8 cellular contexts compared by ENCODE assay signal in genomic region chr16:75252049-75252864, GRCh38. TPM values are rescaled to one million over a fixed set of nuclear protein-coding genes. Genes with fewer than 3 reads are reported as not detected.
DNase-seq lines count a peak whose midpoint lies in the region; ATAC-seq, FAIRE-seq and TF ChIP-seq lines count a peak whose summit lies in the region.

No MANE protein-coding gene starts in this region.

- peaks cover 33% of the 10 kb centered on the region for H4K20me1 ChIP-seq in keratinocyte (ENCODE audit: control insufficient read depth, extremely low read depth, insufficient read depth, low read length)

- TF ChIP-seq CTCF in HFFc6 (IDR thresholded peaks at IDR 0.05) (no peak), astrocyte of the cerebellum (IDR thresholded peaks at IDR 0.05; ENCODE audit: low read depth, low read length, missing control alignments) (no peak), keratinocyte (optimal IDR thresholded peaks at IDR 0.05 in 1 of 3, IDR thresholded peaks at IDR 0.05 in 1 of 3, conservative IDR thresholded peaks at IDR 0.05 in 1 of 3; ENCODE audit: extremely low read depth in 1 of 3, insufficient read depth in 2 of 3, low read length in 3 of 3) (no peak), GM13977 (IDR thresholded peaks at IDR 0.05; ENCODE audit: extremely low read depth, insufficient read depth, missing control alignments) (no peak), GM20000 (IDR thresholded peaks at IDR 0.05; ENCODE audit: extremely low read depth, missing control alignments) (no peak)

- H3K9ac ChIP-seq in keratinocyte (ENCODE audit: control insufficient read depth, extremely low read depth, insufficient read depth, low read length), result peak overlapping the region; percentile 58

- no peak for ATAC-seq in stimulated activated naive B cell treated with anti-CD40 and anti-IgM and Interleukin-4, amounts not matched to agents 10 μg/mL and 1 μg/mL and 100 μg/mL, for 72 hours (replicated peaks)

- H3K27ac ChIP-seq in keratinocyte (ENCODE audit: control insufficient read depth, insufficient read depth, low read length), result peak overlapping the region; percentile 59

- peaks cover 21% of the 10 kb centered on the region for H3K27me3 Mint-ChIP-seq in HFFc6 (ENCODE audit: insufficient read depth)
- peaks cover 81 to 94% of the 10 kb centered on the region in 2 donors for H3K27me3 Mint-ChIP-seq in stimulated activated naive B cell treated with anti-CD40 and anti-IgM and Interleukin-4, amounts not matched to agents 10 μg/mL and 1 μg/mL and 100 μg/mL, for 72 hours
- peaks cover 99% of the 10 kb centered on the region for H3K27me3 Mint-ChIP-seq in activated naive CD4-positive, alpha-beta T cell treated with anti-CD3 and anti-CD28 coated beads, Interleukin-2, amount 10 ng/mL, durations not matched to agents 7 days and 5 days

- peak overlapping the region; percentile 79 for H3K4me3 Mint-ChIP-seq in HFFc6
- H3K4me3 Mint-ChIP-seq in stimulated activated naive B cell treated with anti-CD40 and anti-IgM and Interleukin-4, amounts not matched to agents 10 μg/mL and 1 μg/mL and 100 μg/mL, for 72 hours, result peak overlapping the region; percentile 75 to 77
- H3K4me3 Mint-ChIP-seq in activated naive CD4-positive, alpha-beta T cell treated with anti-CD3 and anti-CD28 coated beads, Interleukin-2, amount 10 ng/mL, durations not matched to agents 7 days and 5 days, result no peak overlapping the region

- peaks cover 72% of the 10 kb centered on the region for H3K4me1 Mint-ChIP-seq in HFFc6 (ENCODE audit: low read depth)
- H3K4me1 Mint-ChIP-seq in stimulated activated naive B cell treated with anti-CD40 and anti-IgM and Interleukin-4, amounts not matched to agents 10 μg/mL and 1 μg/mL and 100 μg/mL, for 72 hours, result peaks cover 20 to 24% of the 10 kb centered on the region in 2 donors
- peaks cover 10% of the 10 kb centered on the region for H3K4me1 Mint-ChIP-seq in activated naive CD4-positive, alpha-beta T cell treated with anti-CD3 and anti-CD28 coated beads, Interleukin-2, amount 10 ng/mL, durations not matched to agents 7 days and 5 days

- H3K4me2 ChIP-seq in keratinocyte (ENCODE audit: control insufficient read depth, extremely low read depth, insufficient read depth, low read depth, low read length), result peak overlapping the region; percentile 63

- DNase-seq in HFFc6 (no peak), astrocyte of the cerebellum (ENCODE audit: low read depth) (no peak), keratinocyte (ENCODE audit: low read depth, low spot score) (no peak), GM13977 (ENCODE audit: low spot score) (no peak), GM20000 (ENCODE audit: low spot score) (no peak), epidermal melanocyte (ENCODE audit: insufficient read length, low spot score) (no peak)
- DNase-seq in stimulated activated naive B cell treated with anti-CD40 and anti-IgM and Interleukin-4, amounts not matched to agents 10 μg/mL and 1 μg/mL and 100 μg/mL, for 72 hours, result no peak
- no peak for DNase-seq in activated naive CD4-positive, alpha-beta T cell treated with anti-CD3 and anti-CD28 coated beads, Interleukin-2, amount 10 ng/mL, durations not matched to agents 7 days and 5 days

- FAIRE-seq in keratinocyte (lab: Jason Lieb, UNC), result no peak

- H3K79me2 ChIP-seq in keratinocyte (ENCODE audit: control insufficient read depth, insufficient read depth, low read length), result peaks cover 92% of the 10 kb centered on the region

- H3K27me3 ChIP-seq in keratinocyte (ENCODE audit: control insufficient read depth, extremely low read depth, insufficient read depth, low read length), result no peaks in the 10 kb centered on the region

- CTCF ChIA-PET in activated naive CD4-positive, alpha-beta T cell treated with anti-CD3 and anti-CD28 coated beads, Interleukin-2, amount 10 ng/mL, durations not matched to agents 7 days and 5 days (lab: Charles Lee), result no interaction called here

- H3K36me3 ChIP-seq in keratinocyte (ENCODE audit: control insufficient read depth in 2 of 2, extremely low read depth in 1 of 2, insufficient read depth in 2 of 2, low read length in 2 of 2), result peaks cover 2 to 12% of the 10 kb centered on the region in 2 experiments

- H3K9me1 ChIP-seq in keratinocyte (ENCODE audit: control insufficient read depth, extremely low read depth, insufficient read depth, low read length), result peaks cover 5% of the 10 kb centered on the region

- H3K4me3 ChIP-seq in astrocyte of the cerebellum (ENCODE audit: low read depth, low read length) (peak overlapping the region; percentile 15), keratinocyte (ENCODE audit: control insufficient read depth in 2 of 3, extremely low read depth in 1 of 3, insufficient read depth in 2 of 3, low read depth in 1 of 3, low read length in 3 of 3) (peak overlapping the region in 1 of 3 experiments; percentile 82)

- H2AFZ ChIP-seq in keratinocyte (ENCODE audit: control insufficient read depth, low read length), result no peak overlapping the region

- in situ Hi-C loops in astrocyte of the cerebellum (cut with HindIII; ENCODE audit: low sequenced_read_pairs), result no loop called here
- in situ Hi-C loops in GM13977 (cut with MboI; ENCODE audit: low pct_unique_long_range_greater_than_20kb, low sequenced_read_pairs, unreplicated experiment), result no loop called here

- H3K36me3 Mint-ChIP-seq in HFFc6 (ENCODE audit: low read depth), result peaks cover 12% of the 10 kb centered on the region
- H3K36me3 Mint-ChIP-seq in stimulated activated naive B cell treated with anti-CD40 and anti-IgM and Interleukin-4, amounts not matched to agents 10 μg/mL and 1 μg/mL and 100 μg/mL, for 72 hours, result no peaks in the 10 kb centered on the region
- no peaks in the 10 kb centered on the region for H3K36me3 Mint-ChIP-seq in activated naive CD4-positive, alpha-beta T cell treated with anti-CD3 and anti-CD28 coated beads, Interleukin-2, amount 10 ng/mL, durations not matched to agents 7 days and 5 days

- no peaks in the 10 kb centered on the region for H3K9me3 Mint-ChIP-seq in HFFc6
- H3K9me3 Mint-ChIP-seq in stimulated activated naive B cell treated with anti-CD40 and anti-IgM and Interleukin-4, amounts not matched to agents 10 μg/mL and 1 μg/mL and 100 μg/mL, for 72 hours, result no peaks in the 10 kb centered on the region
- no peaks in the 10 kb centered on the region for H3K9me3 Mint-ChIP-seq in activated naive CD4-positive, alpha-beta T cell treated with anti-CD3 and anti-CD28 coated beads, Interleukin-2, amount 10 ng/mL, durations not matched to agents 7 days and 5 days

- peak overlapping the region; percentile 90 for H3K27ac Mint-ChIP-seq in HFFc6
- no peak overlapping the region for H3K27ac Mint-ChIP-seq in stimulated activated naive B cell treated with anti-CD40 and anti-IgM and Interleukin-4, amounts not matched to agents 10 μg/mL and 1 μg/mL and 100 μg/mL, for 72 hours
- H3K27ac Mint-ChIP-seq in activated naive CD4-positive, alpha-beta T cell treated with anti-CD3 and anti-CD28 coated beads, Interleukin-2, amount 10 ng/mL, durations not matched to agents 7 days and 5 days, result no peak overlapping the region

- no peaks in the 10 kb centered on the region for H3K9me3 ChIP-seq in keratinocyte (ENCODE audit: control insufficient read depth, low read depth, low read length)

- peaks cover 77% of the 10 kb centered on the region for H3K4me1 ChIP-seq in keratinocyte (ENCODE audit: control insufficient read depth, extremely low read depth, insufficient read depth, low read length)

- dilution Hi-C loops in keratinocyte (cut with MboI; ENCODE audit: extremely low pct_ligation_motif_present, low sequenced_read_pairs), result no loop called here

RNA-seq across cellular contexts. Expression of gene BCAR1, which starts 0.8 kb away (rescaled TPM):
- total RNA-seq in HFFc6 (2021; fragmentation: NEBNext Ultra II Directional; extraction: Animal tissue kit (Norgen Biotek cat#: 25700)), result 100 to 1,000 TPM; 126 to 148 (median 130) TPM
- polyA plus RNA-seq in keratinocyte, result 17.8 to 31.2 TPM (median 23.0 TPM) in 3 replicates
- 5.9 TPM for polyA plus RNA-seq in keratinocyte (2011; ENCODE audit: low read depth)
- polyA plus RNA-seq in keratinocyte (2011; cell fraction: cytosol; rRNA removed), result 17.0 and 40.3 TPM in 2 replicates
- 69.0 and 79.0 TPM in 2 replicates for polyA plus RNA-seq in keratinocyte (2011; cell fraction: nucleus; rRNA removed)
- 19.6 and 63.8 TPM in 2 replicates for polyA plus RNA-seq in keratinocyte (2012; ENCODE audit: low replicate concordance)
- polyA minus RNA-seq in keratinocyte, result 11.9 to 55.2 TPM (median 18.5 TPM) in 3 replicates
- polyA minus RNA-seq in keratinocyte (2011; cell fraction: cytosol; rRNA and poly(A)+ RNA removed), result 51.2 TPM
- polyA minus RNA-seq in keratinocyte (2011; cell fraction: nucleus; rRNA and poly(A)+ RNA removed), result 45.5 TPM in 2 replicates

RNA-seq across cellular contexts. Expression of gene CTRB1, which starts 33.5 kb away (rescaled TPM):
- total RNA-seq in HFFc6 (2021; fragmentation: NEBNext Ultra II Directional; extraction: Animal tissue kit (Norgen Biotek cat#: 25700)), result not detected
- not detected in 3 replicates for polyA plus RNA-seq in keratinocyte
- polyA plus RNA-seq in keratinocyte (2011; ENCODE audit: low read depth), result not detected
- polyA plus RNA-seq in keratinocyte (2011; cell fraction: cytosol; rRNA removed), result not detected in 2 replicates
- not detected in 2 replicates for polyA plus RNA-seq in keratinocyte (2011; cell fraction: nucleus; rRNA removed)
- 0.21 TPM in 1 of 2 replicates, not detected in the other for polyA plus RNA-seq in keratinocyte (2012; ENCODE audit: low replicate concordance)
- polyA minus RNA-seq in keratinocyte, result not detected in 3 replicates
- not detected for polyA minus RNA-seq in keratinocyte (2011; cell fraction: cytosol; rRNA and poly(A)+ RNA removed)
- polyA minus RNA-seq in keratinocyte (2011; cell fraction: nucleus; rRNA and poly(A)+ RNA removed), result not detected in 2 replicates

RNA-seq across cellular contexts. Expression of gene CTRB2, which starts 45.3 kb away (rescaled TPM):
- total RNA-seq in HFFc6 (2021; fragmentation: NEBNext Ultra II Directional; extraction: Animal tissue kit (Norgen Biotek cat#: 25700)), result not detected
- polyA plus RNA-seq in keratinocyte, result not detected in 3 replicates
- not detected for polyA plus RNA-seq in keratinocyte (2011; ENCODE audit: low read depth)
- not detected in 2 replicates for polyA plus RNA-seq in keratinocyte (2011; cell fraction: cytosol; rRNA removed)
- not detected in 2 replicates for polyA plus RNA-seq in keratinocyte (2011; cell fraction: nucleus; rRNA removed)
- not detected in 2 replicates for polyA plus RNA-seq in keratinocyte (2012; ENCODE audit: low replicate concordance)
- polyA minus RNA-seq in keratinocyte, result not detected in 3 replicates
- not detected for polyA minus RNA-seq in keratinocyte (2011; cell fraction: cytosol; rRNA and poly(A)+ RNA removed)
- polyA minus RNA-seq in keratinocyte (2011; cell fraction: nucleus; rRNA and poly(A)+ RNA removed), result not detected in 2 replicates
